In the genomic region with DNA sequence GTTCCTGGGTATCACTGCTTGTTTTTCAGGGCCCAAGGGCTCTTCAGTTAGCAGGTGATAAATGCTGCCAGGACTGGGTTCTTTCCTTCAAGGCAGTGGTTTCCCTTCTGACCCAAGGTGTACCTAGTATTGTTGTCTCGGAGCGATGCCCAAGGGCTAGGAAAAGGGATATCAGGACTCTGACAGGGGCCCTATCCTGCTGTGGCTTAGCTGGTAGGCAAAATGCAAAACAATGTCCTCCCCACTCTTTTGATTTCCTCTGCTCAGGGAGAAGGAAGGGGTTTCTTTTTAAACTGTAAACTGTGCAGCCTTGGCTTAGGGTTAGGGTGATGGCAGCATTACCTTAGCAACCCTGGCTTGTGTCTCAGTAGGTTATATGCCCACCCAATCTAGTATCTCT, we compare ENCODE assay signal across 23 cellular contexts.
DNase-seq lines count a peak whose midpoint lies in the region; ATAC-seq, FAIRE-seq and TF ChIP-seq lines count a peak whose summit lies in the region.
"Had no signal": no experiment of that assay in that cellular context is flagged by ENCODE, and none has a peak within 500 bp of the region (broad histone marks: within the 10 kb centered on the region; RNA-seq: fewer than 3 reads in every experiment).

No MANE protein-coding gene starts in this region.

- H3K27me3 ChIP-seq in H1 (replicated peaks in 1 of 4; ENCODE audit: control insufficient read depth in 3 of 4, extremely low read depth in 1 of 4, insufficient read depth in 3 of 4, low read length in 3 of 4): no peaks in the 10 kb centered on the region
- H3K27me3 ChIP-seq in mesendoderm (ENCODE audit: insufficient read depth, low read length, poor library complexity): no peaks in the 10 kb centered on the region
- H3K27me3 ChIP-seq: BLaER1 treated with 17β-estradiol and CSF1 and Interleukin-3, amounts not matched to agents 10 nM and 100 nM had no signal

- H3K9me3 Mint-ChIP-seq in WTC11: peaks cover 5% of the 10 kb centered on the region

- H2AFZ ChIP-seq in H1 (ENCODE audit: low read length): peak overlapping the region; percentile 77; the same call in 1 of the 2 replicates

- H2BK15ac ChIP-seq in H1 (ENCODE audit: low read length) (no peak overlapping the region), mesendoderm (replicated peaks; ENCODE audit: low read depth) (no peak overlapping the region)

- peak overlapping the region; percentile 56; the same call in 1 of the 2 replicates for H2BK12ac ChIP-seq in H1 (ENCODE audit: low read depth, low read length)

- H3K4ac ChIP-seq in H1 (replicated peaks; ENCODE audit: insufficient read length, low read depth, low read length) (no peak overlapping the region), mesendoderm (ENCODE audit: low read depth, low read length) (no peak overlapping the region)

- CTCF ChIA-PET in WTC11 (lab: Charles Lee) (no interaction called here), H1 (lab: Charles Lee; ENCODE audit: partially characterized antibody) (interaction anchor here (0.6 kb wide), 1 partner anchor 155 kb away, joined by 3 read pairs; no protein-coding TSS in a partner anchor)

- H2BK120ac ChIP-seq in H1 (replicated peaks; ENCODE audit: low read depth, low read length) (no peak overlapping the region), mesendoderm (ENCODE audit: low read depth, low read length) (no peak overlapping the region)

- no peaks in the 10 kb centered on the region for H4K20me1 ChIP-seq in H1 (replicated peaks in 1 of 2; ENCODE audit: control insufficient read depth in 1 of 2, insufficient read depth in 2 of 2, low read length in 2 of 2)
- H4K20me1 ChIP-seq: BLaER1 treated with 17β-estradiol and CSF1 and Interleukin-3, amounts not matched to agents 10 nM and 100 nM had no signal

- H3K23ac ChIP-seq in H1 (ENCODE audit: insufficient read length) (no peak overlapping the region), mesendoderm (ENCODE audit: low read length) (no peak overlapping the region)

- peaks cover 27% of the 10 kb centered on the region for H3K4me1 Mint-ChIP-seq in WTC11
- H3K4me1 Mint-ChIP-seq: B cell had no signal

- peak overlapping the region; percentile 6; the same call in 1 of the 2 replicates for H4K8ac ChIP-seq in H1 (ENCODE audit: extremely low read depth, insufficient read depth, low read length)
- no peak overlapping the region for H4K8ac ChIP-seq in mesendoderm (ENCODE audit: low read depth, low read length)

- H3K4me3 Mint-ChIP-seq in WTC11: no peak overlapping the region
- H3K4me3 Mint-ChIP-seq: B cell; CD4-positive, alpha-beta T cell; CD8-positive, alpha-beta T cell had no signal

- H3K9me3 ChIP-seq in H1 (ENCODE audit: insufficient read depth in 2 of 2, low read depth in 1 of 2, low read length in 1 of 2): no peaks in the 10 kb centered on the region
- H3K9me3 ChIP-seq: A549; BLaER1 treated with 17β-estradiol and CSF1 and Interleukin-3, amounts not matched to agents 10 nM and 100 nM; Caco-2 had no signal

- DNase-seq in ELF-1 (ENCODE audit: low read depth, low spot score): peak; percentile 27
- no peak for DNase-seq in WTC11 (ENCODE audit: low spot score)
- no peak for DNase-seq in H1 (ENCODE audit: low read depth in 1 of 2, low spot score in 2 of 2)
- peak; percentile 19 for DNase-seq in mesendoderm
- DNase-seq in stimulated activated CD4-positive, alpha-beta T cell treated with anti-CD3 and anti-CD28 coated beads, Interleukin-4, amount 100 ng/mL, for 1 hour: no peak
- DNase-seq in activated gamma-delta T cell (lab: John Stamatoyannopoulos, UW): no peak
- DNase-seq: AML-193; Caco-2; Calu3; CD4-positive, alpha-beta T cell; CD8-positive, alpha-beta T cell; DMS79 treated with DMSO at 0.1 percent for 48 hours; GF-D8 had no signal

- H3K4me1 ChIP-seq in H1 (replicated peaks in 1 of 4; ENCODE audit: control insufficient read depth in 3 of 4, insufficient read depth in 4 of 4, low read length in 3 of 4) (peaks cover 1 to 7% (median 5%) of the 10 kb centered on the region in 4 experiments; a peak in 3 of 7 replicates), mesendoderm (ENCODE audit: control insufficient read depth, low read depth, low read length) (peaks cover 2% of the 10 kb centered on the region)
- H3K4me1 ChIP-seq: A549; BLaER1 treated with 17β-estradiol and CSF1 and Interleukin-3, amounts not matched to agents 10 nM and 100 nM; Caco-2 had no signal

- H3K4me2 ChIP-seq in H1 (ENCODE audit: insufficient read depth in 1 of 2, low read depth in 2 of 2, low read length in 2 of 2): peak overlapping the region in 1 of 2 experiments; percentile 31; a peak in 1 of 4 replicates
- H3K4me2 ChIP-seq in mesendoderm (ENCODE audit: low read length): no peak overlapping the region
- H3K4me2 ChIP-seq: A549; BLaER1 treated with 17β-estradiol and CSF1 and Interleukin-3, amounts not matched to agents 10 nM and 100 nM had no signal

- H3K14ac ChIP-seq in H1 (ENCODE audit: insufficient read length): no peak overlapping the region

- ATAC-seq in WTC11 (peak; percentile 65), GM19324 (IDR thresholded peaks at IDR 0.05; ENCODE audit: low FRiP score, unreplicated experiment) (no peak)
- ATAC-seq: A549; CD8-positive, alpha-beta T cell had no signal

- no peaks in the 10 kb centered on the region for H3K36me3 Mint-ChIP-seq in WTC11
- H3K36me3 Mint-ChIP-seq: CD8-positive, alpha-beta T cell had no signal

- no peaks in the 10 kb centered on the region for H3K23me2 ChIP-seq in H1 (ENCODE audit: low read depth, low read length)

- peak overlapping the region; percentile 20; the same call in 1 of the 2 replicates for H3K18ac ChIP-seq in H1 (ENCODE audit: extremely low read depth, low read length)
- H3K18ac ChIP-seq in mesendoderm (ENCODE audit: low read length): no peak overlapping the region

- no peak for TF ChIP-seq EP300 in H1 (IDR thresholded peaks at IDR 0.05; ENCODE audit: borderline replicate concordance in 1 of 2, low read depth in 2 of 2, low read length in 2 of 2)

- H3K27me3 Mint-ChIP-seq in WTC11 (ENCODE audit: low read depth): no peaks in the 10 kb centered on the region
- H3K27me3 Mint-ChIP-seq: B cell; CD4-positive, alpha-beta T cell had no signal

- POLR2A ChIA-PET in WTC11 (lab: Charles Lee) (no interaction called here), H1 (lab: Charles Lee; ENCODE audit: partially characterized antibody) (no interaction called here)

- H2BK5ac ChIP-seq in H1 (ENCODE audit: low read depth, low read length) (peak overlapping the region; percentile 54; the same call in 1 of the 2 replicates), mesendoderm (ENCODE audit: low read length) (no peak overlapping the region)

- H3K27ac Mint-ChIP-seq in WTC11: 0 out of 2 replicates have a peak overlapping the region, but pooled peaks have one; percentile 9
- H3K27ac Mint-ChIP-seq: B cell; CD4-positive, alpha-beta T cell; CD8-positive, alpha-beta T cell had no signal

- no peak for TF ChIP-seq RAD21 in H1 (IDR thresholded peaks at IDR 0.05 in 1 of 2, conservative IDR thresholded peaks at IDR 0.05 in 1 of 2; ENCODE audit: low read depth in 2 of 2, low read length in 2 of 2)

- no peak for TF ChIP-seq POLR2A in H1 (IDR thresholded peaks at IDR 0.05; ENCODE audit: control extremely low read depth in 1 of 2, low read depth in 2 of 2, low read length in 2 of 2)

- 0 out of 2 replicates have a peak overlapping the region, but pooled peaks have one; percentile 67 for H2BK20ac ChIP-seq in H1 (ENCODE audit: low read length)

- peak; percentile 7 for FAIRE-seq in H1 (lab: Jason Lieb, UNC)
- FAIRE-seq: A549, D721Med, G401.6, GM12891, GM19239 had no signal

- WGBS in H1 (ENCODE audit: extremely low coverage in 1 of 2, insufficient coverage in 1 of 2, insufficient read length in 1 of 2, insufficient replicate concordance in 2 of 2, low coverage in 1 of 2, low lambda C conversion rate in 2 of 2, missing lambda C conversion rate in 1 of 2), 2 experiments: 93% methylated on average over 2 of the region's 2 CpGs; no CpG with 5 or more reads in 1 of the 2 experiments
- no CpG with 5 or more reads among the region's 2 CpGs for WGBS in mesendoderm (ENCODE audit: extremely low coverage, insufficient coverage, low lambda C conversion rate)

- no peaks in the 10 kb centered on the region for H3K79me2 ChIP-seq in H1 (ENCODE audit: control insufficient read depth in 1 of 2, insufficient read depth in 2 of 2, low read length in 2 of 2)
- H3K79me2 ChIP-seq in mesendoderm (ENCODE audit: control insufficient read depth, insufficient read depth, low read length): no peaks in the 10 kb centered on the region

- no peak overlapping the region for H4K5ac ChIP-seq in H1 (ENCODE audit: insufficient read length, low read depth, low read length)
- no peak overlapping the region for H4K5ac ChIP-seq in mesendoderm (ENCODE audit: low read length)

- H3K27ac ChIP-seq in H1 (ENCODE audit: low read depth, low read length) (no peak overlapping the region), mesendoderm (ENCODE audit: low read depth, low read length) (no peak overlapping the region)
- H3K27ac ChIP-seq: 22Rv1; A549; BLaER1 treated with 17β-estradiol and CSF1 and Interleukin-3, amounts not matched to agents 10 nM and 100 nM; C4-2B had no signal

- peak overlapping the region; percentile 12 for H4K91ac ChIP-seq in H1 (replicated peaks; ENCODE audit: insufficient read length, low read length)

- no peak overlapping the region for H3K4me3 ChIP-seq in H1 (ENCODE audit: extremely low read depth in 1 of 4, insufficient read depth in 2 of 4, low read depth in 3 of 4, low read length in 4 of 4)
- no peak overlapping the region for H3K4me3 ChIP-seq in mesendoderm (ENCODE audit: low read length)
- H3K4me3 ChIP-seq: A549; BLaER1 treated with 17β-estradiol and CSF1 and Interleukin-3, amounts not matched to agents 10 nM and 100 nM had no signal

- no peaks in the 10 kb centered on the region for H3K36me3 ChIP-seq in H1 (ENCODE audit: control insufficient read depth in 2 of 4, insufficient read depth in 4 of 4, low read length in 3 of 4)
- no peaks in the 10 kb centered on the region for H3K36me3 ChIP-seq in mesendoderm (ENCODE audit: control insufficient read depth, insufficient read depth, low read length)
- H3K36me3 ChIP-seq: BLaER1 treated with 17β-estradiol and CSF1 and Interleukin-3, amounts not matched to agents 10 nM and 100 nM had no signal

- TF ChIP-seq CTCF in WTC11 (IDR thresholded peaks at IDR 0.05): no peak
- no peak for TF ChIP-seq CTCF in H1 (IDR thresholded peaks at IDR 0.05; ENCODE audit: control extremely low read depth in 1 of 3, insufficient read depth in 1 of 3, low read depth in 1 of 3, low read length in 3 of 3)

- H2AK5ac ChIP-seq in H1 (ENCODE audit: low read depth, low read length) (no peak overlapping the region), mesendoderm (ENCODE audit: low read length) (no peak overlapping the region)

- H3K9ac ChIP-seq in H1 (replicated peaks in 1 of 4; ENCODE audit: extremely low read depth in 1 of 4, low read depth in 3 of 4, low read length in 3 of 4): no peak overlapping the region
- no peak overlapping the region for H3K9ac ChIP-seq in mesendoderm (ENCODE audit: low read length)
- H3K9ac ChIP-seq: BLaER1 treated with 17β-estradiol and CSF1 and Interleukin-3, amounts not matched to agents 10 nM and 100 nM had no signal

- no peaks in the 10 kb centered on the region for H3K79me1 ChIP-seq in H1 (ENCODE audit: low read depth, low read length)
- no peaks in the 10 kb centered on the region for H3K79me1 ChIP-seq in mesendoderm (ENCODE audit: low read length)

- H3K56ac ChIP-seq in H1 (replicated peaks; ENCODE audit: insufficient read length, low read depth, low read length) (no peak overlapping the region), mesendoderm (ENCODE audit: low read length) (no peak overlapping the region)

Comparison
In these comparisons a context has a peak if more than half of its experiments do, and no peak if none do; other contexts are left out.
1. DNase-seq: peak in ELF-1 (single experiment) and mesendoderm (single experiment); none in WTC11 (single experiment), H1 (0 of 2), stimulated activated CD4-positive, alpha-beta T cell treated with anti-CD3 and anti-CD28 coated beads, Interleukin-4, amount 100 ng/mL, for 1 hour (single experiment) and activated gamma-delta T cell (single experiment).